ENCODE assay signal across 8 cellular contexts in the genomic region with DNA sequence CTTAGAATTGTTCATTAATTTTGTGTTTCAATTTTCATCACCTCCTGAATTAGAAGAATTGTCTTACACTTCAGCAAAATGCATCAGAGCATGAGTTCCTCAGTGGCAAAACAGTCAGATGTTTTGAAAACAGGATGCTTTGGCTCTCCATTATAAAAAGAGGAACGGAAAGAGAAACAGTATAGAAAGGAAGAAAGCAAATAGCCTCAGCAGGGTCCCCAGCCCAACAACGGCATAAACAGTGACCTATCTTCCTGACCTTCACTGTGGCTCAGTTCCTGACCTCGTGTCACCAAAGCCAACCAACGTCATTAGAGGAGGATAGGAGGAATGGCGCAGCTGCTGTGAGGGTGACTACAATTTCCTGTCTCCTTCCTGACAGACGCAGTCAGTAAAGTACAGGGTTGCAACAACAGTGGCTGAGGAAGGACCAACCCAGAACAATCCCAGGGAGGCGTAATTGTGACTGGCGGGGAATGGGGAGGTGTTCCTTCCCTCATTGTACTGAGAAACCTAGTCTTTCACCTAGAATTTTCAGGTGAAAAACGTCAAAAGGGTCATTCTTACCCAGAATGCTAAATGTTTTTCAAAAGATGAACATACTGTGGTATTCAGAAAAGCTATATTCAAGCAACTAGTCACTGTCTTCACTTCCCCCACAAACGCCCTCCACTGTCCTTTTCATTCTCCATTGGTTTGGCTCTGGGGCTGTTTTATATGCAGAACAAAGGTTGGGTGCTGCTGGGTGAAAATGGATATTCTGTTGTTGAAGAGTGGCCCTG.
DNase-seq lines count a peak whose midpoint lies in the region; ATAC-seq and TF ChIP-seq lines count a peak whose summit lies in the region.

No MANE protein-coding gene starts in this region.

- H3K27ac Mint-ChIP-seq in T-helper 1 cell treated with Interleukin-12 subunit alpha and Interleukin-12 subunit beta and Interleukin-4 antibody, amounts not matched to agents 30 μg/mL and 1 μg/mL, for 36 hours = peak overlapping the region; percentile 95

- intact Hi-C loops in lower leg skin (cut with DNase I; ENCODE audit: low total_unique reads) = no loop called here

- DNase-seq in anterior cingulate cortex (lab: John Stamatoyannopoulos, UW) (peak in 32 of 58 donors; percentile 9 to 70 (median 36)), lower leg skin (ENCODE audit: low spot score in 2 of 2) (peak; percentile 77 to 92), COLO668 (lab: John Stamatoyannopoulos, UW; ENCODE audit: unreplicated experiment) (no peak), 8988T (no peak)
- DNase-seq in stimulated activated CD8-positive, alpha-beta memory T cell treated with anti-CD3 and anti-CD28 coated beads, Interleukin-15, amount 100 ng/mL, for 4 hours (ENCODE audit: low read depth in 2 of 2) = peak; percentile 31 to 45

- H3K27me3 Mint-ChIP-seq in T-helper 1 cell treated with Interleukin-12 subunit alpha and Interleukin-12 subunit beta and Interleukin-4 antibody, amounts not matched to agents 30 μg/mL and 1 μg/mL, for 36 hours (ENCODE audit: low read depth) = no peaks in the 10 kb centered on the region

- H3K4me3 ChIP-seq in lower leg skin (ENCODE audit: low read depth, poor library complexity, severe bottlenecking) = no peak overlapping the region

- no peak for TF ChIP-seq CTCF in lower leg skin (IDR thresholded peaks at IDR 0.05)

- ATAC-seq in GM19023 (IDR thresholded peaks at IDR 0.05; ENCODE audit: unreplicated experiment) = peak; percentile 81
- ATAC-seq in HG03095 (IDR thresholded peaks at IDR 0.05; ENCODE audit: unreplicated experiment) = peak; percentile 79

- H3K4me1 Mint-ChIP-seq in T-helper 1 cell treated with Interleukin-12 subunit alpha and Interleukin-12 subunit beta and Interleukin-4 antibody, amounts not matched to agents 30 μg/mL and 1 μg/mL, for 36 hours (ENCODE audit: low read depth) = peaks cover 41% of the 10 kb centered on the region

- H3K9me3 Mint-ChIP-seq in T-helper 1 cell treated with Interleukin-12 subunit alpha and Interleukin-12 subunit beta and Interleukin-4 antibody, amounts not matched to agents 30 μg/mL and 1 μg/mL, for 36 hours = no peaks in the 10 kb centered on the region

- peaks cover 44% of the 10 kb centered on the region for H3K36me3 Mint-ChIP-seq in T-helper 1 cell treated with Interleukin-12 subunit alpha and Interleukin-12 subunit beta and Interleukin-4 antibody, amounts not matched to agents 30 μg/mL and 1 μg/mL, for 36 hours (ENCODE audit: low read depth)

- WGBS in lower leg skin, 2 donors = 28 to 35% methylated on average over 10 of the region's 10 CpGs

- no peak for TF ChIP-seq POLR2A in lower leg skin (IDR thresholded peaks at IDR 0.05)

- peak overlapping the region; percentile 97 for H3K4me3 Mint-ChIP-seq in T-helper 1 cell treated with Interleukin-12 subunit alpha and Interleukin-12 subunit beta and Interleukin-4 antibody, amounts not matched to agents 30 μg/mL and 1 μg/mL, for 36 hours

Comparison
In these comparisons a context has a peak if more than half of its experiments do, and no peak if none do; other contexts are left out.
1. DNase-seq: peak in anterior cingulate cortex (32 of 58), lower leg skin (2 of 2) and stimulated activated CD8-positive, alpha-beta memory T cell treated with anti-CD3 and anti-CD28 coated beads, Interleukin-15, amount 100 ng/mL, for 4 hours (2 of 2); none in COLO668 (single experiment) and 8988T (single experiment).